In genomic region chr6:27565839-27566779, GRCh38 we compare ENCODE assay signal across 15 cellular contexts.
DNase-seq lines count a peak whose midpoint lies in the region; ATAC-seq, FAIRE-seq and TF ChIP-seq lines count a peak whose summit lies in the region.
"Had no signal": no experiment of that assay in that cellular context is flagged by ENCODE, and none has a peak within 500 bp of the region (broad histone marks: within the 10 kb centered on the region; RNA-seq: fewer than 3 reads in every experiment).

No MANE protein-coding gene starts in this region.

- H4K20me1 ChIP-seq in GM23338 (replicated peaks; ENCODE audit: insufficient read depth) = no peaks in the 10 kb centered on the region
- H4K20me1 ChIP-seq in keratinocyte (ENCODE audit: control insufficient read depth, extremely low read depth, insufficient read depth, low read length) = no peaks in the 10 kb centered on the region

- DNase-seq in EL (peak; percentile 38), GM23338 (ENCODE audit: low spot score) (peak; percentile 78), keratinocyte (ENCODE audit: low read depth, low spot score) (no peak), posterior vena cava (ENCODE audit: low spot score) (no peak), iPS-NIHi11 (ENCODE audit: low spot score) (no peak), left ventricle myocardium inferior (no peak)
- DNase-seq in activated naive CD8-positive, alpha-beta T cell treated with anti-CD3 and anti-CD28 coated beads, Interleukin-2, amount 10 ng/mL, durations not matched to agents 7 days and 5 days = no peak
- no peak for DNase-seq in effector CD8-positive, alpha-beta T cell (lab: John Stamatoyannopoulos, UW)
- DNase-seq: activated CD8-positive, alpha-beta memory T cell treated with anti-CD3 and anti-CD28 coated beads, Interleukin-2, amount 10 ng/mL, durations not matched to agents 7 days and 5 days; CD8-positive, alpha-beta T cell; mesenchymal stem cell; NCI-H1105; T-helper 17 cell; transverse colon had no signal

- no peaks in the 10 kb centered on the region for H3K9me2 ChIP-seq in GM23338 (ENCODE audit: insufficient read depth)

- H3K9ac ChIP-seq in keratinocyte (ENCODE audit: control insufficient read depth, extremely low read depth, insufficient read depth, low read length) = peak overlapping the region; percentile 22

- POLR2A ChIA-PET in activated naive CD8-positive, alpha-beta T cell treated with anti-CD3 and anti-CD28 coated beads, Interleukin-2, amount 10 ng/mL, durations not matched to agents 7 days and 5 days (lab: Charles Lee) = no interaction called here

- H3K27ac ChIP-seq in GM23338 (ENCODE audit: low read depth) = no peak overlapping the region
- H3K27ac ChIP-seq in keratinocyte (ENCODE audit: control insufficient read depth, insufficient read depth, low read length) = no peak overlapping the region
- H3K27ac ChIP-seq in left ventricle myocardium inferior (replicated peaks) = no peak overlapping the region
- H3K27ac ChIP-seq: breast epithelium, transverse colon had no signal

- FAIRE-seq in keratinocyte (lab: Jason Lieb, UNC) = no peak

- dilution Hi-C loops in keratinocyte (cut with MboI; ENCODE audit: extremely low pct_ligation_motif_present, low sequenced_read_pairs) = no loop called here

- H3K4me3 Mint-ChIP-seq in GM23338 = peak overlapping the region; percentile 90
- H3K4me3 Mint-ChIP-seq in activated naive CD8-positive, alpha-beta T cell treated with anti-CD3 and anti-CD28 coated beads, Interleukin-2, amount 10 ng/mL, durations not matched to agents 7 days and 5 days = peak overlapping the region; percentile 4
- H3K4me3 Mint-ChIP-seq: activated CD8-positive, alpha-beta memory T cell treated with anti-CD3 and anti-CD28 coated beads, Interleukin-2, amount 10 ng/mL, durations not matched to agents 7 days and 5 days; CD8-positive, alpha-beta T cell; T-helper 17 cell had no signal

- peak; percentile 74 for ATAC-seq in GM23338
- no peak for ATAC-seq in activated naive CD8-positive, alpha-beta T cell treated with anti-CD3 and anti-CD28 coated beads, Interleukin-2, amount 10 ng/mL, durations not matched to agents 7 days and 5 days (ENCODE audit: low read depth)
- ATAC-seq: activated CD8-positive, alpha-beta memory T cell treated with anti-CD3 and anti-CD28 coated beads, Interleukin-2, amount 10 ng/mL, durations not matched to agents 7 days and 5 days; CD8-positive, alpha-beta T cell; T-helper 17 cell had no signal

- no peaks in the 10 kb centered on the region for H3K9me1 ChIP-seq in keratinocyte (ENCODE audit: control insufficient read depth, extremely low read depth, insufficient read depth, low read length)

- H3K9me3 ChIP-seq in keratinocyte (ENCODE audit: control insufficient read depth, low read depth, low read length) = no peaks in the 10 kb centered on the region
- no peaks in the 10 kb centered on the region for H3K9me3 ChIP-seq in left ventricle myocardium inferior (replicated peaks)
- H3K9me3 ChIP-seq: breast epithelium, transverse colon had no signal

- H3K36me3 ChIP-seq in GM23338 (ENCODE audit: insufficient read depth) (no peaks in the 10 kb centered on the region), keratinocyte (ENCODE audit: control insufficient read depth in 2 of 2, extremely low read depth in 1 of 2, insufficient read depth in 2 of 2, low read length in 2 of 2) (no peaks in the 10 kb centered on the region), left ventricle myocardium inferior (no peaks in the 10 kb centered on the region)
- H3K36me3 ChIP-seq: breast epithelium, transverse colon had no signal

- H3K9me3 Mint-ChIP-seq in GM23338 = no peaks in the 10 kb centered on the region
- H3K9me3 Mint-ChIP-seq in activated naive CD8-positive, alpha-beta T cell treated with anti-CD3 and anti-CD28 coated beads, Interleukin-2, amount 10 ng/mL, durations not matched to agents 7 days and 5 days = peaks cover 3% of the 10 kb centered on the region
- H3K9me3 Mint-ChIP-seq: CD8-positive, alpha-beta T cell had no signal

- peak overlapping the region; percentile 83 for H3K4me3 ChIP-seq in GM23338
- H3K4me3 ChIP-seq in keratinocyte (ENCODE audit: control insufficient read depth in 2 of 3, extremely low read depth in 1 of 3, insufficient read depth in 2 of 3, low read depth in 1 of 3, low read length in 3 of 3) = peak overlapping the region; percentile 21 to 65 (median 53)
- no peak overlapping the region for H3K4me3 ChIP-seq in left ventricle myocardium inferior
- H3K4me3 ChIP-seq: breast epithelium, transverse colon had no signal

- intact Hi-C loops in posterior vena cava (cut with DNase I) (no loop called here), left ventricle myocardium inferior (cut with micrococcal nuclease) (no loop called here)

- H3K27ac Mint-ChIP-seq in GM23338 = no peak overlapping the region
- H3K27ac Mint-ChIP-seq in activated naive CD8-positive, alpha-beta T cell treated with anti-CD3 and anti-CD28 coated beads, Interleukin-2, amount 10 ng/mL, durations not matched to agents 7 days and 5 days = no peak overlapping the region
- H3K27ac Mint-ChIP-seq: activated CD8-positive, alpha-beta memory T cell treated with anti-CD3 and anti-CD28 coated beads, Interleukin-2, amount 10 ng/mL, durations not matched to agents 7 days and 5 days; CD8-positive, alpha-beta T cell; T-helper 17 cell had no signal

- H3K79me2 ChIP-seq in GM23338 (replicated peaks; ENCODE audit: insufficient read depth) = no peaks in the 10 kb centered on the region
- H3K79me2 ChIP-seq in keratinocyte (ENCODE audit: control insufficient read depth, insufficient read depth, low read length) = no peaks in the 10 kb centered on the region

- H3K27me3 ChIP-seq in GM23338 (ENCODE audit: insufficient read depth) (peaks cover 45% of the 10 kb centered on the region), keratinocyte (ENCODE audit: control insufficient read depth, extremely low read depth, insufficient read depth, low read length) (peaks cover 22% of the 10 kb centered on the region), left ventricle myocardium inferior (ENCODE audit: low read depth) (peaks cover 92% of the 10 kb centered on the region)

- H3K27me3 Mint-ChIP-seq in GM23338 (ENCODE audit: insufficient read depth, low read depth, poor library complexity) = peaks cover 21% of the 10 kb centered on the region
- H3K27me3 Mint-ChIP-seq in activated naive CD8-positive, alpha-beta T cell treated with anti-CD3 and anti-CD28 coated beads, Interleukin-2, amount 10 ng/mL, durations not matched to agents 7 days and 5 days = peaks cover 71% of the 10 kb centered on the region

- H3K4me2 ChIP-seq in GM23338 = peak overlapping the region; percentile 90
- H3K4me2 ChIP-seq in keratinocyte (ENCODE audit: control insufficient read depth, extremely low read depth, insufficient read depth, low read depth, low read length) = peak overlapping the region; percentile 83

- H3K36me3 Mint-ChIP-seq in GM23338 (ENCODE audit: low read depth) = no peaks in the 10 kb centered on the region
- H3K36me3 Mint-ChIP-seq in activated naive CD8-positive, alpha-beta T cell treated with anti-CD3 and anti-CD28 coated beads, Interleukin-2, amount 10 ng/mL, durations not matched to agents 7 days and 5 days = no peaks in the 10 kb centered on the region
- H3K36me3 Mint-ChIP-seq: activated CD8-positive, alpha-beta memory T cell treated with anti-CD3 and anti-CD28 coated beads, Interleukin-2, amount 10 ng/mL, durations not matched to agents 7 days and 5 days; CD8-positive, alpha-beta T cell had no signal

- H3K4me1 Mint-ChIP-seq in GM23338 = peaks cover 15% of the 10 kb centered on the region
- H3K4me1 Mint-ChIP-seq in activated naive CD8-positive, alpha-beta T cell treated with anti-CD3 and anti-CD28 coated beads, Interleukin-2, amount 10 ng/mL, durations not matched to agents 7 days and 5 days = peaks cover 4% of the 10 kb centered on the region
- H3K4me1 Mint-ChIP-seq: T-helper 17 cell had no signal

- H2AFZ ChIP-seq in GM23338 = peak overlapping the region; percentile 34
- H2AFZ ChIP-seq in keratinocyte (ENCODE audit: control insufficient read depth, low read length) = peak overlapping the region; percentile 51

- no peaks in the 10 kb centered on the region for H3F3A ChIP-seq in GM23338 (replicated peaks; ENCODE audit: low read depth)

- 0 out of 2 replicates have a peak, but pooled peaks cover 12% of the 10 kb centered on the region for H3K4me1 ChIP-seq in GM23338 (ENCODE audit: insufficient read depth)
- peaks cover 11% of the 10 kb centered on the region for H3K4me1 ChIP-seq in keratinocyte (ENCODE audit: control insufficient read depth, extremely low read depth, insufficient read depth, low read length)
- no peaks in the 10 kb centered on the region for H3K4me1 ChIP-seq in left ventricle myocardium inferior
- H3K4me1 ChIP-seq: breast epithelium, transverse colon had no signal

- TF ChIP-seq CTCF in GM23338 (conservative IDR thresholded peaks at IDR 0.05; ENCODE audit: low read depth in 2 of 2) (peak; percentile 31 to 62), keratinocyte (optimal IDR thresholded peaks at IDR 0.05 in 1 of 3, IDR thresholded peaks at IDR 0.05 in 1 of 3, conservative IDR thresholded peaks at IDR 0.05 in 1 of 3; ENCODE audit: extremely low read depth in 1 of 3, insufficient read depth in 2 of 3, low read length in 3 of 3) (peak in 1 of 3 experiments; percentile 24), left ventricle myocardium inferior (IDR thresholded peaks at IDR 0.05; ENCODE audit: borderline replicate concordance) (no peak)

Comparison
In these comparisons a context has a peak if more than half of its experiments do, and no peak if none do; other contexts are left out.
1. DNase-seq: peak in EL (single experiment) and GM23338 (single experiment); none in activated naive CD8-positive, alpha-beta T cell treated with anti-CD3 and anti-CD28 coated beads, Interleukin-2, amount 10 ng/mL, durations not matched to agents 7 days and 5 days (single experiment), keratinocyte (single experiment), effector CD8-positive, alpha-beta T cell (single experiment), posterior vena cava (single experiment), iPS-NIHi11 (single experiment) and left ventricle myocardium inferior (single experiment).